In genomic region chr7:12496901-12497674, GRCh38 we compare ENCODE assay signal across 1 cellular context.
A peak's percentile ranks its signal among the peaks of the same experiment; 100 is the strongest.
TF ChIP-seq lines count a peak whose summit lies in the region.
"Not testable (repeated sequence)": the region's sequence is repeated elsewhere in the genome, so short reads cannot be mapped to it uniquely, and the experiment has no call there.

No MANE protein-coding gene starts in this region.

TF ChIP-seq in K562, 482 proteins besides CTCF, POLR2A, EP300 and RAD21 (continued from another document):
- TF ChIP-seq DEAF1 (CRISPR knock-in tag; IDR thresholded peaks at IDR 0.05), result peak; percentile 50; the same call in 1 of the 2 replicates
- TF ChIP-seq CXXC5 (CRISPR knock-in tag; IDR thresholded peaks at IDR 0.05), result peak; percentile 31; the same call in 1 of the 2 replicates
- TF ChIP-seq YY1 (IDR thresholded peaks at IDR 0.05; ENCODE audit: borderline replicate concordance in 1 of 3, control insufficient read depth in 1 of 3, extremely low read depth in 1 of 3, insufficient read depth in 3 of 3, insufficient read length in 1 of 3, insufficient replicate concordance in 2 of 3, low read depth in 1 of 3, low read length in 2 of 3), result peak; percentile 26 to 69 (median 46)
- TF ChIP-seq TAF9B (IDR thresholded peaks at IDR 0.05; ENCODE audit: partially characterized antibody), result peak; percentile 22
- TF ChIP-seq MEIS2 (IDR thresholded peaks at IDR 0.05; ENCODE audit: partially characterized antibody), result peak; percentile 60
- TF ChIP-seq TAF7 (tag; IDR thresholded peaks at IDR 0.05), result peak; percentile 57; the same call in 1 of the 2 replicates
- TF ChIP-seq FOXK2 (conservative IDR thresholded peaks at IDR 0.05 in 1 of 2, IDR thresholded peaks at IDR 0.05 in 1 of 2; ENCODE audit: low read depth in 2 of 2), result 0 out of 4 replicates have a peak, but pooled peaks of 1 of the 2 experiments have one; percentile 20
- 0 out of 2 replicates have a peak, but pooled peaks have one; percentile 26 for TF ChIP-seq PKNOX1 (IDR thresholded peaks at IDR 0.05)
- TF ChIP-seq ATF1 (CRISPR knock-in tag; IDR thresholded peaks at IDR 0.05), result not testable (repeated sequence)
- peak; percentile 30; the same call in 1 of the 2 replicates for TF ChIP-seq ATF1 (tag; IDR thresholded peaks at IDR 0.05)
TF ChIP-seq in K562: peak in this region for 16; not testable (repeated sequence) for 466.
